1 cellular context compared by ENCODE assay signal in the genomic region with DNA sequence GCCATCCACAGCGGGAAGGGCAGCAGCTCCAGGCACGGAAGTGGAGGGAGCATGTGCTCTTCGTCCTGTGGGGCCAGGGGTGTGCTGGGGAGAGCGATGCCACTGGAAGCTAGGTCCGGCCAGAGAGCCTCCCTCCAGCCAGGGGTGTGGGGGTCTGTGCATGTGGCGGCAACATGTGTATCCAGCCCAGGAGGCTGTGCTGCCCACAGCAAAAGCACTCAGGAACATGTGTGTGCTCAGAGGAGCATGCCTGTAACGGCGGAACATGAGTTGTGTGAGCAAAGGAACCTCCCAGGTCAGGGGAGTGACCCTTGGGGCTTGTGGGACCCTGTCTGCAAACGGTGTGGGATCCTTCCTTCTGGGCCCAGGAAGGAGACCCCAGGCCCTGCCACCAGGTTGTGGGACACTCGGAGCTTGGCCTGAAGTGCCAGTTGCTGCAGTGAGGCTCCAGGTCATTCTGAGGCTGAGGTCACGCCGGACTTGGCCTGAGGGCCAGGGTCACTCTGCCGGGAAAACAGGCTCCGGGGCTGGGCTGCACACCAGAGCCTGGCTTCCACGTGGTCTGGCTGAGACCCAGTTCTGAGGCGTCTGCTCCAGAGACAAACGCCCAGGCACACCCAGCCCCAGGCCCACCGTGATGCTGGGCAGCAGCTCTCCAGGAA.
TF ChIP-seq lines count a peak whose summit lies in the region.

No MANE protein-coding gene starts in this region.

TF ChIP-seq in HepG2, 621 proteins besides CTCF, POLR2A, EP300 and RAD21 (continued from another document and continues in another):
- TF ChIP-seq, protein P1, sequence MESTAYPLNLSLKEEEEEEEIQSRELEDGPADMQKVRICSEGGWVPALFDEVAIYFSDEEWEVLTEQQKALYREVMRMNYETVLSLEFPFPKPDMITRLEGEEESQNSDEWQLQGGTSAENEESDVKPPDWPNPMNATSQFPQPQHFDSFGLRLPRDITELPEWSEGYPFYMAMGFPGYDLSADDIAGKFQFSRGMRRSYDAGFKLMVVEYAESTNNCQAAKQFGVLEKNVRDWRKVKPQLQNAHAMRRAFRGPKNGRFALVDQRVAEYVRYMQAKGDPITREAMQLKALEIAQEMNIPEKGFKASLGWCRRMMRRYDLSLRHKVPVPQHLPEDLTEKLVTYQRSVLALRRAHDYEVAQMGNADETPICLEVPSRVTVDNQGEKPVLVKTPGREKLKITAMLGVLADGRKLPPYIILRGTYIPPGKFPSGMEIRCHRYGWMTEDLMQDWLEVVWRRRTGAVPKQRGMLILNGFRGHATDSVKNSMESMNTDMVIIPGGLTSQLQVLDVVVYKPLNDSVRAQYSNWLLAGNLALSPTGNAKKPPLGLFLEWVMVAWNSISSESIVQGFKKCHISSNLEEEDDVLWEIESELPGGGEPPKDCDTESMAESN (CRISPR knock-in tag; conservative IDR thresholded peaks at IDR 0.05): no peak
- TF ChIP-seq ZNF33B (CRISPR knock-in tag; IDR thresholded peaks at IDR 0.05) (no peak), SRSF1 (optimal IDR thresholded peaks at IDR 0.05; ENCODE audit: low read depth, low read length) (no peak), CHCHD3 (CRISPR knock-in tag; IDR thresholded peaks at IDR 0.05) (no peak), PHF20 (CRISPR knock-in tag; IDR thresholded peaks at IDR 0.05) (no peak), MIER3 (CRISPR knock-in tag; IDR thresholded peaks at IDR 0.05; ENCODE audit: borderline replicate concordance) (no peak), GTF2F1 (IDR thresholded peaks at IDR 0.05; ENCODE audit: low read length) (no peak), ZNF430 (CRISPR knock-in tag; IDR thresholded peaks at IDR 0.05) (no peak), ZNF782 (CRISPR knock-in tag; IDR thresholded peaks at IDR 0.05; ENCODE audit: borderline replicate concordance) (no peak), JUN (CRISPR knock-in tag; IDR thresholded peaks at IDR 0.05) (no peak), RAD51 (IDR thresholded peaks at IDR 0.05; ENCODE audit: borderline replicate concordance) (no peak), ATF1 (CRISPR knock-in tag; IDR thresholded peaks at IDR 0.05) (no peak), ZNF552 (CRISPR knock-in tag; IDR thresholded peaks at IDR 0.05; ENCODE audit: borderline replicate concordance) (no peak), KLF12 (CRISPR knock-in tag; IDR thresholded peaks at IDR 0.05; ENCODE audit: borderline replicate concordance) (no peak), ZNF883 (CRISPR knock-in tag; IDR thresholded peaks at IDR 0.05; ENCODE audit: not compliant biosample characterization) (no peak), ZBTB42 (CRISPR knock-in tag; IDR thresholded peaks at IDR 0.05) (no peak), GPN1 (CRISPR knock-in tag; IDR thresholded peaks at IDR 0.05; ENCODE audit: borderline replicate concordance) (no peak), ASH2L (IDR thresholded peaks at IDR 0.05; ENCODE audit: insufficient read length, low read depth, low read length) (no peak), TEAD3 (CRISPR knock-in tag; optimal IDR thresholded peaks at IDR 0.05; ENCODE audit: borderline replicate concordance) (peak; percentile 40), CBX2 (IDR thresholded peaks at IDR 0.05; ENCODE audit: low read depth, low read length) (no peak), CBX2 (CRISPR knock-in tag; IDR thresholded peaks at IDR 0.05; ENCODE audit: low read depth) (peak; percentile 30; the same call in 1 of the 2 replicates), ZSCAN12 (CRISPR knock-in tag; IDR thresholded peaks at IDR 0.05) (no peak), MTA3 (CRISPR knock-in tag; IDR thresholded peaks at IDR 0.05) (no peak), GLI4 (CRISPR knock-in tag; IDR thresholded peaks at IDR 0.05; ENCODE audit: borderline replicate concordance) (no peak), SAP130 (CRISPR knock-in tag; IDR thresholded peaks at IDR 0.05; ENCODE audit: low read depth) (peak; percentile 47; the same call in 1 of the 2 replicates), CHD2 (IDR thresholded peaks at IDR 0.05; ENCODE audit: low read depth, low read length) (no peak), CCDC6 (CRISPR knock-in tag; IDR thresholded peaks at IDR 0.05) (no peak), RORA (CRISPR knock-in tag; IDR thresholded peaks at IDR 0.05) (no peak), SATB2 (CRISPR knock-in tag; IDR thresholded peaks at IDR 0.05) (no peak), NR3C1 (CRISPR knock-in tag; IDR thresholded peaks at IDR 0.05) (no peak), ZFP62 (CRISPR knock-in tag; IDR thresholded peaks at IDR 0.05) (no peak), ZNF34 (CRISPR knock-in tag; IDR thresholded peaks at IDR 0.05; ENCODE audit: borderline replicate concordance) (no peak), ZNF138 (CRISPR knock-in tag; IDR thresholded peaks at IDR 0.05; ENCODE audit: low read depth) (no peak)
- TF ChIP-seq, protein P2, sequence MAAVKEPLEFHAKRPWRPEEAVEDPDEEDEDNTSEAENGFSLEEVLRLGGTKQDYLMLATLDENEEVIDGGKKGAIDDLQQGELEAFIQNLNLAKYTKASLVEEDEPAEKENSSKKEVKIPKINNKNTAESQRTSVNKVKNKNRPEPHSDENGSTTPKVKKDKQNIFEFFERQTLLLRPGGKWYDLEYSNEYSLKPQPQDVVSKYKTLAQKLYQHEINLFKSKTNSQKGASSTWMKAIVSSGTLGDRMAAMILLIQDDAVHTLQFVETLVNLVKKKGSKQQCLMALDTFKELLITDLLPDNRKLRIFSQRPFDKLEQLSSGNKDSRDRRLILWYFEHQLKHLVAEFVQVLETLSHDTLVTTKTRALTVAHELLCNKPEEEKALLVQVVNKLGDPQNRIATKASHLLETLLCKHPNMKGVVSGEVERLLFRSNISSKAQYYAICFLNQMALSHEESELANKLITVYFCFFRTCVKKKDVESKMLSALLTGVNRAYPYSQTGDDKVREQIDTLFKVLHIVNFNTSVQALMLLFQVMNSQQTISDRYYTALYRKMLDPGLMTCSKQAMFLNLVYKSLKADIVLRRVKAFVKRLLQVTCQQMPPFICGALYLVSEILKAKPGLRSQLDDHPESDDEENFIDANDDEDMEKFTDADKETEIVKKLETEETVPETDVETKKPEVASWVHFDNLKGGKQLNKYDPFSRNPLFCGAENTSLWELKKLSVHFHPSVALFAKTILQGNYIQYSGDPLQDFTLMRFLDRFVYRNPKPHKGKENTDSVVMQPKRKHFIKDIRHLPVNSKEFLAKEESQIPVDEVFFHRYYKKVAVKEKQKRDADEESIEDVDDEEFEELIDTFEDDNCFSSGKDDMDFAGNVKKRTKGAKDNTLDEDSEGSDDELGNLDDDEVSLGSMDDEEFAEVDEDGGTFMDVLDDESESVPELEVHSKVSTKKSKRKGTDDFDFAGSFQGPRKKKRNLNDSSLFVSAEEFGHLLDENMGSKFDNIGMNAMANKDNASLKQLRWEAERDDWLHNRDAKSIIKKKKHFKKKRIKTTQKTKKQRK (IDR thresholded peaks at IDR 0.05; ENCODE audit: low read length): no peak
- TF ChIP-seq, protein P3, sequence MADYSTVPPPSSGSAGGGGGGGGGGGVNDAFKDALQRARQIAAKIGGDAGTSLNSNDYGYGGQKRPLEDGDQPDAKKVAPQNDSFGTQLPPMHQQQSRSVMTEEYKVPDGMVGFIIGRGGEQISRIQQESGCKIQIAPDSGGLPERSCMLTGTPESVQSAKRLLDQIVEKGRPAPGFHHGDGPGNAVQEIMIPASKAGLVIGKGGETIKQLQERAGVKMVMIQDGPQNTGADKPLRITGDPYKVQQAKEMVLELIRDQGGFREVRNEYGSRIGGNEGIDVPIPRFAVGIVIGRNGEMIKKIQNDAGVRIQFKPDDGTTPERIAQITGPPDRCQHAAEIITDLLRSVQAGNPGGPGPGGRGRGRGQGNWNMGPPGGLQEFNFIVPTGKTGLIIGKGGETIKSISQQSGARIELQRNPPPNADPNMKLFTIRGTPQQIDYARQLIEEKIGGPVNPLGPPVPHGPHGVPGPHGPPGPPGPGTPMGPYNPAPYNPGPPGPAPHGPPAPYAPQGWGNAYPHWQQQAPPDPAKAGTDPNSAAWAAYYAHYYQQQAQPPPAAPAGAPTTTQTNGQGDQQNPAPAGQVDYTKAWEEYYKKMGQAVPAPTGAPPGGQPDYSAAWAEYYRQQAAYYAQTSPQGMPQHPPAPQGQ (CRISPR knock-in tag; IDR thresholded peaks at IDR 0.05; ENCODE audit: borderline replicate concordance): no peak
- TF ChIP-seq, protein P4, sequence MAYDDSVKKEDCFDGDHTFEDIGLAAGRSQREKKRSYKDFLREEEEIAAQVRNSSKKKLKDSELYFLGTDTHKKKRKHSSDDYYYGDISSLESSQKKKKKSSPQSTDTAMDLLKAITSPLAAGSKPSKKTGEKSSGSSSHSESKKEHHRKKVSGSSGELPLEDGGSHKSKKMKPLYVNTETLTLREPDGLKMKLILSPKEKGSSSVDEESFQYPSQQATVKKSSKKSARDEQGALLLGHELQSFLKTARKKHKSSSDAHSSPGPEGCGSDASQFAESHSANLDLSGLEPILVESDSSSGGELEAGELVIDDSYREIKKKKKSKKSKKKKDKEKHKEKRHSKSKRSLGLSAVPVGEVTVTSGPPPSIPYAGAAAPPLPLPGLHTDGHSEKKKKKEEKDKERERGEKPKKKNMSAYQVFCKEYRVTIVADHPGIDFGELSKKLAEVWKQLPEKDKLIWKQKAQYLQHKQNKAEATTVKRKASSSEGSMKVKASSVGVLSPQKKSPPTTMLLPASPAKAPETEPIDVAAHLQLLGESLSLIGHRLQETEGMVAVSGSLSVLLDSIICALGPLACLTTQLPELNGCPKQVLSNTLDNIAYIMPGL (CRISPR knock-in tag; IDR thresholded peaks at IDR 0.05; ENCODE audit: borderline replicate concordance in 1 of 2, low read depth in 1 of 2): no peak
- TF ChIP-seq, protein P5, sequence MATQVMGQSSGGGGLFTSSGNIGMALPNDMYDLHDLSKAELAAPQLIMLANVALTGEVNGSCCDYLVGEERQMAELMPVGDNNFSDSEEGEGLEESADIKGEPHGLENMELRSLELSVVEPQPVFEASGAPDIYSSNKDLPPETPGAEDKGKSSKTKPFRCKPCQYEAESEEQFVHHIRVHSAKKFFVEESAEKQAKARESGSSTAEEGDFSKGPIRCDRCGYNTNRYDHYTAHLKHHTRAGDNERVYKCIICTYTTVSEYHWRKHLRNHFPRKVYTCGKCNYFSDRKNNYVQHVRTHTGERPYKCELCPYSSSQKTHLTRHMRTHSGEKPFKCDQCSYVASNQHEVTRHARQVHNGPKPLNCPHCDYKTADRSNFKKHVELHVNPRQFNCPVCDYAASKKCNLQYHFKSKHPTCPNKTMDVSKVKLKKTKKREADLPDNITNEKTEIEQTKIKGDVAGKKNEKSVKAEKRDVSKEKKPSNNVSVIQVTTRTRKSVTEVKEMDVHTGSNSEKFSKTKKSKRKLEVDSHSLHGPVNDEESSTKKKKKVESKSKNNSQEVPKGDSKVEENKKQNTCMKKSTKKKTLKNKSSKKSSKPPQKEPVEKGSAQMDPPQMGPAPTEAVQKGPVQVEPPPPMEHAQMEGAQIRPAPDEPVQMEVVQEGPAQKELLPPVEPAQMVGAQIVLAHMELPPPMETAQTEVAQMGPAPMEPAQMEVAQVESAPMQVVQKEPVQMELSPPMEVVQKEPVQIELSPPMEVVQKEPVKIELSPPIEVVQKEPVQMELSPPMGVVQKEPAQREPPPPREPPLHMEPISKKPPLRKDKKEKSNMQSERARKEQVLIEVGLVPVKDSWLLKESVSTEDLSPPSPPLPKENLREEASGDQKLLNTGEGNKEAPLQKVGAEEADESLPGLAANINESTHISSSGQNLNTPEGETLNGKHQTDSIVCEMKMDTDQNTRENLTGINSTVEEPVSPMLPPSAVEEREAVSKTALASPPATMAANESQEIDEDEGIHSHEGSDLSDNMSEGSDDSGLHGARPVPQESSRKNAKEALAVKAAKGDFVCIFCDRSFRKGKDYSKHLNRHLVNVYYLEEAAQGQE (IDR thresholded peaks at IDR 0.05; ENCODE audit: borderline replicate concordance in 1 of 2, low read depth in 1 of 2, low read length in 2 of 2): no peak
- TF ChIP-seq, protein P6, sequence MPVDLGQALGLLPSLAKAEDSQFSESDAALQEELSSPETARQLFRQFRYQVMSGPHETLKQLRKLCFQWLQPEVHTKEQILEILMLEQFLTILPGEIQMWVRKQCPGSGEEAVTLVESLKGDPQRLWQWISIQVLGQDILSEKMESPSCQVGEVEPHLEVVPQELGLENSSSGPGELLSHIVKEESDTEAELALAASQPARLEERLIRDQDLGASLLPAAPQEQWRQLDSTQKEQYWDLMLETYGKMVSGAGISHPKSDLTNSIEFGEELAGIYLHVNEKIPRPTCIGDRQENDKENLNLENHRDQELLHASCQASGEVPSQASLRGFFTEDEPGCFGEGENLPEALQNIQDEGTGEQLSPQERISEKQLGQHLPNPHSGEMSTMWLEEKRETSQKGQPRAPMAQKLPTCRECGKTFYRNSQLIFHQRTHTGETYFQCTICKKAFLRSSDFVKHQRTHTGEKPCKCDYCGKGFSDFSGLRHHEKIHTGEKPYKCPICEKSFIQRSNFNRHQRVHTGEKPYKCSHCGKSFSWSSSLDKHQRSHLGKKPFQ (CRISPR knock-in tag; IDR thresholded peaks at IDR 0.05; ENCODE audit: insufficient replicate concordance): no peak
- TF ChIP-seq, protein P7, sequence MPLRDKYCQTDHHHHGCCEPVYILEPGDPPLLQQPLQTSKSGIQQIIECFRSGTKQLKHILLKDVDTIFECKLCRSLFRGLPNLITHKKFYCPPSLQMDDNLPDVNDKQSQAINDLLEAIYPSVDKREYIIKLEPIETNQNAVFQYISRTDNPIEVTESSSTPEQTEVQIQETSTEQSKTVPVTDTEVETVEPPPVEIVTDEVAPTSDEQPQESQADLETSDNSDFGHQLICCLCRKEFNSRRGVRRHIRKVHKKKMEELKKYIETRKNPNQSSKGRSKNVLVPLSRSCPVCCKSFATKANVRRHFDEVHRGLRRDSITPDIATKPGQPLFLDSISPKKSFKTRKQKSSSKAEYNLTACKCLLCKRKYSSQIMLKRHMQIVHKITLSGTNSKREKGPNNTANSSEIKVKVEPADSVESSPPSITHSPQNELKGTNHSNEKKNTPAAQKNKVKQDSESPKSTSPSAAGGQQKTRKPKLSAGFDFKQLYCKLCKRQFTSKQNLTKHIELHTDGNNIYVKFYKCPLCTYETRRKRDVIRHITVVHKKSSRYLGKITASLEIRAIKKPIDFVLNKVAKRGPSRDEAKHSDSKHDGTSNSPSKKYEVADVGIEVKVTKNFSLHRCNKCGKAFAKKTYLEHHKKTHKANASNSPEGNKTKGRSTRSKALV (CRISPR knock-in tag; IDR thresholded peaks at IDR 0.05): peak; percentile 62; the same call in 1 of the 2 replicates
- TF ChIP-seq, protein P8, sequence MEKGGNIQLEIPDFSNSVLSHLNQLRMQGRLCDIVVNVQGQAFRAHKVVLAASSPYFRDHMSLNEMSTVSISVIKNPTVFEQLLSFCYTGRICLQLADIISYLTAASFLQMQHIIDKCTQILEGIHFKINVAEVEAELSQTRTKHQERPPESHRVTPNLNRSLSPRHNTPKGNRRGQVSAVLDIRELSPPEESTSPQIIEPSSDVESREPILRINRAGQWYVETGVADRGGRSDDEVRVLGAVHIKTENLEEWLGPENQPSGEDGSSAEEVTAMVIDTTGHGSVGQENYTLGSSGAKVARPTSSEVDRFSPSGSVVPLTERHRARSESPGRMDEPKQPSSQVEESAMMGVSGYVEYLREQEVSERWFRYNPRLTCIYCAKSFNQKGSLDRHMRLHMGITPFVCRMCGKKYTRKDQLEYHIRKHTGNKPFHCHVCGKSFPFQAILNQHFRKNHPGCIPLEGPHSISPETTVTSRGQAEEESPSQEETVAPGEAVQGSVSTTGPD (CRISPR knock-in tag; IDR thresholded peaks at IDR 0.05): no peak
- TF ChIP-seq, protein P9, sequence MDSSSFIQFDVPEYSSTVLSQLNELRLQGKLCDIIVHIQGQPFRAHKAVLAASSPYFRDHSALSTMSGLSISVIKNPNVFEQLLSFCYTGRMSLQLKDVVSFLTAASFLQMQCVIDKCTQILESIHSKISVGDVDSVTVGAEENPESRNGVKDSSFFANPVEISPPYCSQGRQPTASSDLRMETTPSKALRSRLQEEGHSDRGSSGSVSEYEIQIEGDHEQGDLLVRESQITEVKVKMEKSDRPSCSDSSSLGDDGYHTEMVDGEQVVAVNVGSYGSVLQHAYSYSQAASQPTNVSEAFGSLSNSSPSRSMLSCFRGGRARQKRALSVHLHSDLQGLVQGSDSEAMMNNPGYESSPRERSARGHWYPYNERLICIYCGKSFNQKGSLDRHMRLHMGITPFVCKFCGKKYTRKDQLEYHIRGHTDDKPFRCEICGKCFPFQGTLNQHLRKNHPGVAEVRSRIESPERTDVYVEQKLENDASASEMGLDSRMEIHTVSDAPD (CRISPR knock-in tag; IDR thresholded peaks at IDR 0.05): 0 out of 2 replicates have a peak, but pooled peaks have one; percentile 64
